23 cellular contexts compared by ENCODE assay signal in genomic region chr2:99476629-99477028, GRCh38.
"Had no signal": no experiment of that assay in that cellular context is flagged by ENCODE, and none has a peak within 500 bp of the region (broad histone marks: within the 10 kb centered on the region; RNA-seq: fewer than 3 reads in every experiment).

No MANE protein-coding gene starts in this region.

- H3K4me2 ChIP-seq: hepatocyte had no signal

- DNase-seq: activated CD4-positive, alpha-beta T cell treated with anti-CD3 and anti-CD28 coated beads, Interleukin-2, amount 10 ng/mL, durations not matched to agents 7 days and 5 days; activated CD4-positive, CD25-positive, alpha-beta regulatory T cell; activated CD8-positive, alpha-beta memory T cell treated with anti-CD3 and anti-CD28 coated beads, Interleukin-2, amount 50 U/mL, for 48 hours; activated gamma-delta T cell; activated T-cell treated with anti-CD3 and anti-CD28 coated beads, Interleukin-2, amount 50 U/mL, for 72 hours; amniotic stem cell; body of pancreas; central memory CD4-positive, alpha-beta T cell; effector CD4-positive, alpha-beta T cell; islet precursor cell; nephron progenitor cell; occipital lobe; sigmoid colon; spleen; stomach; SW 1271 had no signal

- H3K27ac ChIP-seq: body of pancreas, coronary artery, gastroesophageal sphincter, hepatocyte, sigmoid colon, spleen had no signal

- H3K9me3 ChIP-seq: body of pancreas, gastroesophageal sphincter, sigmoid colon, spleen, stomach, thoracic aorta had no signal

- H3K36me3 ChIP-seq: gastroesophageal sphincter, sigmoid colon, spleen, stomach, thoracic aorta had no signal

- ATAC-seq: activated naive CD4-positive, alpha-beta T cell treated with anti-CD3 and anti-CD28 coated beads, Interleukin-2, amount 50 U/mL, for 72 hours; activated T-cell treated with anti-CD3 and anti-CD28 coated beads, Interleukin-2, amount 50 U/mL, for 72 hours; body of pancreas; gastroesophageal sphincter had no signal

- H2AFZ ChIP-seq: hepatocyte had no signal

- H3K4me3 ChIP-seq: body of pancreas, coronary artery, gastroesophageal sphincter, hepatocyte, sigmoid colon, spleen, stomach, thoracic aorta had no signal

- FAIRE-seq: TTC549, urothelium cell line had no signal

- H3K27me3 ChIP-seq: body of pancreas, gastroesophageal sphincter, hepatocyte, sigmoid colon, spleen, stomach had no signal
